8 cellular contexts compared by ENCODE assay signal in the genomic region with DNA sequence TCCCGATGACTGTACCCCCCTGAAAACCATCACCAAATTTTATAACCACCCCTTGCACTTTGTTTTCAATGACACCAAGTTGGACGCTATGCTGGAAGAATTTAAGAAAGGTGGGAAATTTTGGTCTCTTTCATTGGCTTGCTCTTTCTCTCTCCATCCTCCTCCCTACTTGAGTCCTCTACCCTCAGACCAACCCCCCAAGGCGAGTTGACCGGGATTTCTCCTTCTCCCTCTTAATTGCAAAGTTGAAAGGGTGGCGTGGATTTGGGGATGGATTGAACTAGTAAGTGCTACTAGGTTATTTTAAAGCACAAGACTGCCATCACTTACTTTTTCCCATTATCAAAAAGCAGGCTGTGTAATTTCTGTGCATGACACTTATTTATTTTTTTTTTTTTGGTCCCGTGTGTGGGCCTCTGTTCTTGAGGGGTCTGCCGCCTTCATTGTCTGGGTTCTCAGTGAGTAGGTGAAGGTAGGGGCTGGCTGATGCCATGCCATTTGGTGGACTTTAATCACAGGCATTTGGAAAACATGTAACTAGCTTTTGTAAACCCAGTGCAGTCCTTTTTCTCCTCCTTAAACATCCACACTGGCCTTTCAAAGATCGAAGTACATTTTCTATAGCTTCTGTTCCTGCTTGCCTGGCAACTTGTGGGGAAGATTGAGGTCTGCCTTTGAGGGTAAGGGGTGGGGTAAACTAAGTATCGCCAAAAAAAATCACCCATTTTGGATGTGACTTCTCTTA. TPM values are rescaled to one million over a fixed set of nuclear protein-coding genes. Genes with fewer than 3 reads are reported as not detected.
DNase-seq lines count a peak whose midpoint lies in the region; ATAC-seq and TF ChIP-seq lines count a peak whose summit lies in the region.

No MANE protein-coding gene starts in this region.

- H2AFZ ChIP-seq in KMS-11 (ENCODE audit: low read depth) = no peak overlapping the region

- H3K4me3 ChIP-seq in BE2C (ENCODE audit: low read depth, low read length) (peak overlapping the region; percentile 84), KMS-11 (IDR thresholded peaks at IDR 0.05; ENCODE audit: insufficient read depth, low read depth, low read length) (no peak overlapping the region), coronary artery (peak overlapping the region; percentile 96)

- peak overlapping the region; percentile 21; the same call in 1 of the 2 replicates for H3K4me2 ChIP-seq in KMS-11

- H3K36me3 ChIP-seq in BE2C (no peaks in the 10 kb centered on the region), KMS-11 (ENCODE audit: insufficient read depth) (no peaks in the 10 kb centered on the region)

- no peaks in the 10 kb centered on the region for H4K20me1 ChIP-seq in KMS-11 (ENCODE audit: insufficient read depth)

- peaks cover 0 to 2% (median 0%) of the 10 kb centered on the region in 3 donors for H3K36me3 Mint-ChIP-seq in naive thymus-derived CD8-positive, alpha-beta T cell

- H3K4me1 Mint-ChIP-seq in naive thymus-derived CD8-positive, alpha-beta T cell = peaks cover 23 to 67% (median 61%) of the 10 kb centered on the region in 4 donors

- H3K4me1 ChIP-seq in BE2C = no peaks in the 10 kb centered on the region
- H3K4me1 ChIP-seq in KMS-11 (ENCODE audit: low read depth, poor library complexity, severe bottlenecking) = peaks cover 37% of the 10 kb centered on the region

- H3K27me3 Mint-ChIP-seq in naive thymus-derived CD8-positive, alpha-beta T cell = peaks cover 0 to 6% (median 0%) of the 10 kb centered on the region in 5 donors

- peak overlapping the region in 9 of 10 donors; percentile 41 to 89 (median 75) for H3K27ac Mint-ChIP-seq in naive thymus-derived CD8-positive, alpha-beta T cell

- no peaks in the 10 kb centered on the region for H3K9me3 Mint-ChIP-seq in naive thymus-derived CD8-positive, alpha-beta T cell

- H3K79me2 ChIP-seq in KMS-11 (ENCODE audit: insufficient read depth, low read depth) = no peaks in the 10 kb centered on the region; the same call in 1 of the 2 replicates

- DNase-seq in BE2C (no peak), coronary artery (ENCODE audit: low spot score) (no peak), COLO668 (lab: John Stamatoyannopoulos, UW; ENCODE audit: unreplicated experiment) (no peak), mucosa of gallbladder (ENCODE audit: low spot score) (no peak), SHP77 treated with DMSO at 0.1 percent for 48 hours (lab: John Stamatoyannopoulos, UW) (no peak)
- no peak for DNase-seq in naive thymus-derived CD8-positive, alpha-beta T cell

- POLR2A ChIA-PET in naive thymus-derived CD8-positive, alpha-beta T cell (lab: Charles Lee) = interaction anchor here (0.6 to 2.5 kb wide), 4 partner anchors 9 to 423 kb away, joined by 3 to 9 read pairs (median 4); no protein-coding TSS in a partner anchor

- ATAC-seq in naive thymus-derived CD8-positive, alpha-beta T cell = no peak
- no peak for ATAC-seq in HG02623 (IDR thresholded peaks at IDR 0.05; ENCODE audit: unreplicated experiment)

- H3K9me3 ChIP-seq in BE2C = no peaks in the 10 kb centered on the region

- TF ChIP-seq CTCF in BE2C (IDR thresholded peaks at IDR 0.05; ENCODE audit: low read depth, low read length) (no peak), KMS-11 (conservative IDR thresholded peaks at IDR 0.05; ENCODE audit: low read depth, low read length) (no peak), coronary artery (IDR thresholded peaks at IDR 0.05) (no peak)

- no peak overlapping the region for H3K9ac ChIP-seq in KMS-11

- H3K27ac ChIP-seq in KMS-11 (no peak overlapping the region), coronary artery (peak overlapping the region in 1 of 2 donors; percentile 94)

- H3K27me3 ChIP-seq in BE2C = no peaks in the 10 kb centered on the region
- H3K27me3 ChIP-seq in KMS-11 (ENCODE audit: insufficient read depth, low read depth) = no peaks in the 10 kb centered on the region

- H3K4me3 Mint-ChIP-seq in naive thymus-derived CD8-positive, alpha-beta T cell = peak overlapping the region; percentile 86 to 99 (median 96)

RNA-seq across cellular contexts. Expression of gene CNNM2, which starts 2.1 kb away (rescaled TPM):
- polyA plus RNA-seq in BE2C (2012; ENCODE audit: insufficient read depth, insufficient read length, low read depth) = 8.9 TPM
- 10 to 100 TPM; 14.9 to 15.5 TPM for total RNA-seq in naive thymus-derived CD8-positive, alpha-beta T cell
- polyA plus RNA-seq in naive thymus-derived CD8-positive, alpha-beta T cell = 1 to 10 TPM; 4.4 to 5.7 (median 5.3) TPM
- 33.0 TPM for total RNA-seq in mucosa of gallbladder

RNA-seq across cellular contexts. Expression of gene AS3MT, which starts 50.9 kb away (rescaled TPM):
- polyA plus RNA-seq in BE2C (2012; ENCODE audit: insufficient read depth, insufficient read length, low read depth) = 2.4 TPM
- 1 to 10 TPM; 1.8 to 2.5 TPM for total RNA-seq in naive thymus-derived CD8-positive, alpha-beta T cell
- not detected for polyA plus RNA-seq in naive thymus-derived CD8-positive, alpha-beta T cell
- total RNA-seq in mucosa of gallbladder = 5.4 TPM
